3 cellular contexts compared by ENCODE assay signal in the genomic region with DNA sequence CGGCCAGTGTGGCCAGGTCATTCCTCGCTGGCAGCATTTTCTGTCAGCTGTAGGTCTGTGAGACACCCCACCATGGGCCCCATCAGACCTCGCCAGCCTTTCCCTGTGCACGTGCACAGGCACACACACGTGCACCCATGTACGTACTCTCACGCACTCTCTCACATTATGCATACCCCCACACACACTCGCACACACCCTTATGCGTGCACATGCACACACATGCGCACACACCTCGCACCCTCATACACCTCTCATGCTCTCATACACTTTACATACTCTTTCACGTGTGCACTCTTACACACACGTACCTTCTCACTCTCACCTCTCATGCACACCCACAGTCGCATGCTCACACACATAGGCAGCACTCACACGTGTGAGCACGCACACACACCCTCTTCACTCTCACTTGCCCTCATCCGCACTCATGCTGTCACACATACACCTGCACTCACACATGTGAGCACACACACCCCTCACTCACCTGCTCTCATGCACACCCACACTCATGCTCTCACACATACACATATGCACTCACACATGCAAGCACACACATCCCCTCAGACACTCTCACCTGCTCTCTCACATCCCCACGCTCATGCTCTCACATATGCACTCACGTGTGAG.
TF ChIP-seq lines count a peak whose summit lies in the region.

No MANE protein-coding gene starts in this region.

TF ChIP-seq in HEK293, 187 proteins besides CTCF, POLR2A, EP300 and RAD21:
- TF ChIP-seq, protein P1, sequence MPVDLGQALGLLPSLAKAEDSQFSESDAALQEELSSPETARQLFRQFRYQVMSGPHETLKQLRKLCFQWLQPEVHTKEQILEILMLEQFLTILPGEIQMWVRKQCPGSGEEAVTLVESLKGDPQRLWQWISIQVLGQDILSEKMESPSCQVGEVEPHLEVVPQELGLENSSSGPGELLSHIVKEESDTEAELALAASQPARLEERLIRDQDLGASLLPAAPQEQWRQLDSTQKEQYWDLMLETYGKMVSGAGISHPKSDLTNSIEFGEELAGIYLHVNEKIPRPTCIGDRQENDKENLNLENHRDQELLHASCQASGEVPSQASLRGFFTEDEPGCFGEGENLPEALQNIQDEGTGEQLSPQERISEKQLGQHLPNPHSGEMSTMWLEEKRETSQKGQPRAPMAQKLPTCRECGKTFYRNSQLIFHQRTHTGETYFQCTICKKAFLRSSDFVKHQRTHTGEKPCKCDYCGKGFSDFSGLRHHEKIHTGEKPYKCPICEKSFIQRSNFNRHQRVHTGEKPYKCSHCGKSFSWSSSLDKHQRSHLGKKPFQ (tag by site-specific recombination; IDR thresholded peaks at IDR 0.05), result peak; percentile 59; the same call in 1 of the 2 replicates
- TF ChIP-seq ZNF530 (tag by site-specific recombination; IDR thresholded peaks at IDR 0.05; ENCODE audit: low read depth) (no peak), ZXDB (tag by site-specific recombination; IDR thresholded peaks at IDR 0.05) (no peak), ZNF350 (tag by site-specific recombination; IDR thresholded peaks at IDR 0.05) (no peak), PRDM1 (tag by site-specific recombination; IDR thresholded peaks at IDR 0.05) (peak; percentile 56), ZNF747 (tag by site-specific recombination; IDR thresholded peaks at IDR 0.05) (no peak), ZNF830 (tag by site-specific recombination; IDR thresholded peaks at IDR 0.05; ENCODE audit: low read depth) (no peak)
- TF ChIP-seq, protein P2, sequence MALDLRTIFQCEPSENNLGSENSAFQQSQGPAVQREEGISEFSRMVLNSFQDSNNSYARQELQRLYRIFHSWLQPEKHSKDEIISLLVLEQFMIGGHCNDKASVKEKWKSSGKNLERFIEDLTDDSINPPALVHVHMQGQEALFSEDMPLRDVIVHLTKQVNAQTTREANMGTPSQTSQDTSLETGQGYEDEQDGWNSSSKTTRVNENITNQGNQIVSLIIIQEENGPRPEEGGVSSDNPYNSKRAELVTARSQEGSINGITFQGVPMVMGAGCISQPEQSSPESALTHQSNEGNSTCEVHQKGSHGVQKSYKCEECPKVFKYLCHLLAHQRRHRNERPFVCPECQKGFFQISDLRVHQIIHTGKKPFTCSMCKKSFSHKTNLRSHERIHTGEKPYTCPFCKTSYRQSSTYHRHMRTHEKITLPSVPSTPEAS (tag by site-specific recombination; IDR thresholded peaks at IDR 0.05), result peak; percentile 68; the same call in 1 of the 2 replicates
- TF ChIP-seq, protein P3, sequence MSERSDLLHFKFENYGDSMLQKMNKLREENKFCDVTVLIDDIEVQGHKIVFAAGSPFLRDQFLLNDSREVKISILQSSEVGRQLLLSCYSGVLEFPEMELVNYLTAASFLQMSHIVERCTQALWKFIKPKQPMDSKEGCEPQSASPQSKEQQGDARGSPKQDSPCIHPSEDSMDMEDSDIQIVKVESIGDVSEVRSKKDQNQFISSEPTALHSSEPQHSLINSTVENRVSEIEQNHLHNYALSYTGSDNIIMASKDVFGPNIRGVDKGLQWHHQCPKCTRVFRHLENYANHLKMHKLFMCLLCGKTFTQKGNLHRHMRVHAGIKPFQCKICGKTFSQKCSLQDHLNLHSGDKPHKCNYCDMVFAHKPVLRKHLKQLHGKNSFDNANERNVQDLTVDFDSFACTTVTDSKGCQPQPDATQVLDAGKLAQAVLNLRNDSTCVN (tag by site-specific recombination; optimal IDR thresholded peaks at IDR 0.05), result peak; percentile 7
- TF ChIP-seq, protein P4, sequence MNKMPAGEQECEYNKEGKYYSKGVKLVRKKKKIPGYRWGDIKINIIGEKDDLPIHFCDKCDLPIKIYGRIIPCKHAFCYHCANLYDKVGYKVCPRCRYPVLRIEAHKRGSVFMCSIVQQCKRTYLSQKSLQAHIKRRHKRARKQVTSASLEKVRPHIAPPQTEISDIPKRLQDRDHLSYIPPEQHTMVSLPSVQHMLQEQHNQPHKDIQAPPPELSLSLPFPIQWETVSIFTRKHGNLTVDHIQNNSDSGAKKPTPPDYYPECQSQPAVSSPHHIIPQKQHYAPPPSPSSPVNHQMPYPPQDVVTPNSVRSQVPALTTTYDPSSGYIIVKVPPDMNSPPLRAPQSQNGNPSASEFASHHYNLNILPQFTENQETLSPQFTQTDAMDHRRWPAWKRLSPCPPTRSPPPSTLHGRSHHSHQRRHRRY (tag by site-specific recombination; IDR thresholded peaks at IDR 0.05), result 0 out of 2 replicates have a peak, but pooled peaks have one; percentile 39
TF ChIP-seq in HEK293: peak in this region for 5.

TF ChIP-seq in IMR-90, 13 proteins besides CTCF, POLR2A, EP300 and RAD21:
- no peak for TF ChIP-seq MAFK (IDR thresholded peaks at IDR 0.05; ENCODE audit: low read depth, low read length)

TF ChIP-seq in H1, 55 proteins besides CTCF, POLR2A, EP300 and RAD21:
- TF ChIP-seq ZNF274 (IDR thresholded peaks at IDR 0.05; ENCODE audit: borderline replicate concordance, extremely low read depth, low read length) (no peak), FOSL1 (IDR thresholded peaks at IDR 0.05; ENCODE audit: insufficient read depth, low read depth, low read length) (no peak), CTBP2 (IDR thresholded peaks at IDR 0.05; ENCODE audit: borderline replicate concordance, insufficient read depth, insufficient read length, low read length) (no peak)
- TF ChIP-seq, protein P5, sequence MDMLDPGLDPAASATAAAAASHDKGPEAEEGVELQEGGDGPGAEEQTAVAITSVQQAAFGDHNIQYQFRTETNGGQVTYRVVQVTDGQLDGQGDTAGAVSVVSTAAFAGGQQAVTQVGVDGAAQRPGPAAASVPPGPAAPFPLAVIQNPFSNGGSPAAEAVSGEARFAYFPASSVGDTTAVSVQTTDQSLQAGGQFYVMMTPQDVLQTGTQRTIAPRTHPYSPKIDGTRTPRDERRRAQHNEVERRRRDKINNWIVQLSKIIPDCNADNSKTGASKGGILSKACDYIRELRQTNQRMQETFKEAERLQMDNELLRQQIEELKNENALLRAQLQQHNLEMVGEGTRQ (IDR thresholded peaks at IDR 0.05; ENCODE audit: low read length), result no peak
- TF ChIP-seq, protein P6, sequence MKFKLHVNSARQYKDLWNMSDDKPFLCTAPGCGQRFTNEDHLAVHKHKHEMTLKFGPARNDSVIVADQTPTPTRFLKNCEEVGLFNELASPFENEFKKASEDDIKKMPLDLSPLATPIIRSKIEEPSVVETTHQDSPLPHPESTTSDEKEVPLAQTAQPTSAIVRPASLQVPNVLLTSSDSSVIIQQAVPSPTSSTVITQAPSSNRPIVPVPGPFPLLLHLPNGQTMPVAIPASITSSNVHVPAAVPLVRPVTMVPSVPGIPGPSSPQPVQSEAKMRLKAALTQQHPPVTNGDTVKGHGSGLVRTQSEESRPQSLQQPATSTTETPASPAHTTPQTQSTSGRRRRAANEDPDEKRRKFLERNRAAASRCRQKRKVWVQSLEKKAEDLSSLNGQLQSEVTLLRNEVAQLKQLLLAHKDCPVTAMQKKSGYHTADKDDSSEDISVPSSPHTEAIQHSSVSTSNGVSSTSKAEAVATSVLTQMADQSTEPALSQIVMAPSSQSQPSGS (IDR thresholded peaks at IDR 0.05; ENCODE audit: low read length), result no peak
